ENCODE assay signal across 20 cellular contexts in the genomic region with DNA sequence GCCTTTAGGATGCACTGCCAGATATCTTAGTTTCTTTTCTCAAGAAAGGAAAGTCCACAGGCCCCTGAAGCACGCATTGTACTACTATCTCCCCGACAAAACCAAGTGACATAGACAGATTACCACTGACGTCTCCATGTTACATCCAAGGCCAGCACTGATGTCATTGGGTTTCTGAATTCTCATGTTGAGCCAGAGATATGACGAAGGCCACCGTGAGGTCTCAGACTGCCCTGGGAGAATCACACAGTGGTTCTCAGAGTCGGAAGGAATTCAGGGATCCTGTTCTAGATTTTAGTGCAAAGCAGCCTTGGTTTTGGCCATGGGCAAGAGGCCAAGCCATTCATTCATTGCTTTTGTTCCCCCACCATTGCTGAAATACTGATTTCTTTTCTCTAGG.
DNase-seq lines count a peak whose midpoint lies in the region; ATAC-seq and TF ChIP-seq lines count a peak whose summit lies in the region.
"Had no signal": no experiment of that assay in that cellular context is flagged by ENCODE, and none has a peak within 500 bp of the region (broad histone marks: within the 10 kb centered on the region; RNA-seq: fewer than 3 reads in every experiment).

No MANE protein-coding gene starts in this region.

- TF ChIP-seq CTCF in fibroblast of the aortic adventitia (IDR thresholded peaks at IDR 0.05; ENCODE audit: insufficient read depth, low read length): no peak
- TF ChIP-seq CTCF in mesothelial cell of epicardium (IDR thresholded peaks at IDR 0.05; ENCODE audit: unreplicated experiment): no peak
- TF ChIP-seq CTCF in omental fat pad (IDR thresholded peaks at IDR 0.05): no peak

- no peaks in the 10 kb centered on the region for H3K9me3 Mint-ChIP-seq in mesothelial cell of epicardium
- H3K9me3 Mint-ChIP-seq in immature natural killer cell: no peaks in the 10 kb centered on the region
- H3K9me3 Mint-ChIP-seq: activated CD8-positive, alpha-beta T cell treated with anti-CD3 and anti-CD28 coated beads for 36 hours; activated T-helper 1 cell treated with anti-CD3 and anti-CD28 coated beads, Interleukin-12 subunit alpha, Interleukin-12 subunit beta, Interleukin-2, Interleukin-4 antibody, amounts not matched to agents 30 ng/mL and 10 ng/mL and 1 ng/mL, durations not matched to agents 14 hours and 24 hours and 36 hours; stimulated activated effector memory CD8-positive, alpha-beta T cell treated with anti-CD3 and anti-CD28 coated beads, Interleukin-12 subunit alpha, Interleukin-12 subunit beta, amount 100 ng/mL, for 72 hours; T-helper 1 cell treated with Interleukin-12 subunit alpha and Interleukin-12 subunit beta and Interleukin-4 antibody, amounts not matched to agents 30 μg/mL and 1 μg/mL, for 36 hours; type B pancreatic cell; WTC11 had no signal

- no peaks in the 10 kb centered on the region for H3K36me3 Mint-ChIP-seq in mesothelial cell of epicardium
- peaks cover 3 to 8% (median 3%) of the 10 kb centered on the region in 3 donors for H3K36me3 Mint-ChIP-seq in immature natural killer cell
- H3K36me3 Mint-ChIP-seq: CD14-positive monocyte; stimulated activated effector memory CD8-positive, alpha-beta T cell treated with anti-CD3 and anti-CD28 coated beads, Interleukin-12 subunit alpha, Interleukin-12 subunit beta, amount 100 ng/mL, for 72 hours; WTC11 had no signal

- H3K4me3 ChIP-seq in fibroblast of the aortic adventitia (ENCODE audit: low read depth, low read length): no peak overlapping the region

- intact Hi-C loops in Right ventricle myocardium inferior (cut with DNase I) (no loop called here), cardiac septum (cut with DNase I) (no loop called here)

- DNase-seq in Right ventricle myocardium inferior (ENCODE audit: missing footprints) (no peak), cardiac septum (ENCODE audit: low spot score) (no peak), fibroblast of the aortic adventitia (ENCODE audit: low read depth) (peak; percentile 92), mesothelial cell of epicardium (ENCODE audit: low spot score in 2 of 2, unreplicated experiment in 2 of 2) (no peak), omental fat pad (ENCODE audit: low spot score) (no peak), immature natural killer cell (no peak)
- DNase-seq: activated CD8-positive, alpha-beta T cell treated with anti-CD3 and anti-CD28 coated beads for 36 hours; cortex of kidney; DMS79 treated with DMSO at 0.1 percent for 48 hours; IMR-90; NCI-H1092; NCI-H82 had no signal

- H3K4me1 Mint-ChIP-seq in mesothelial cell of epicardium (peaks cover 77% of the 10 kb centered on the region), immature natural killer cell (peaks cover 12 to 17% of the 10 kb centered on the region in 2 donors)

- ATAC-seq in Right ventricle myocardium inferior (peak; percentile 82), omental fat pad (ENCODE audit: low FRiP score) (no peak), GM18870 (IDR thresholded peaks at IDR 0.05; ENCODE audit: unreplicated experiment) (no peak), GM21367 (IDR thresholded peaks at IDR 0.05; ENCODE audit: unreplicated experiment) (no peak)
- ATAC-seq: activated CD8-positive, alpha-beta T cell treated with anti-CD3 and anti-CD28 coated beads for 36 hours; stimulated activated effector memory CD8-positive, alpha-beta T cell treated with anti-CD3 and anti-CD28 coated beads, Interleukin-12 subunit alpha, Interleukin-12 subunit beta, amount 100 ng/mL, for 72 hours; WTC11 had no signal

- H3K4me3 Mint-ChIP-seq in mesothelial cell of epicardium (no peak overlapping the region), immature natural killer cell (no peak overlapping the region)
- H3K4me3 Mint-ChIP-seq: activated CD8-positive, alpha-beta T cell treated with anti-CD3 and anti-CD28 coated beads for 36 hours; activated T-helper 1 cell treated with anti-CD3 and anti-CD28 coated beads, Interleukin-12 subunit alpha, Interleukin-12 subunit beta, Interleukin-2, Interleukin-4 antibody, amounts not matched to agents 30 ng/mL and 10 ng/mL and 1 ng/mL, durations not matched to agents 14 hours and 24 hours and 36 hours; CD14-positive monocyte; stimulated activated effector memory CD8-positive, alpha-beta T cell treated with anti-CD3 and anti-CD28 coated beads, Interleukin-12 subunit alpha, Interleukin-12 subunit beta, amount 100 ng/mL, for 72 hours; T-helper 1 cell treated with Interleukin-12 subunit alpha and Interleukin-12 subunit beta and Interleukin-4 antibody, amounts not matched to agents 30 μg/mL and 1 μg/mL, for 36 hours; type B pancreatic cell; WTC11 had no signal

- peak overlapping the region; percentile 52 for H3K27ac Mint-ChIP-seq in mesothelial cell of epicardium
- no peak overlapping the region for H3K27ac Mint-ChIP-seq in immature natural killer cell
- H3K27ac Mint-ChIP-seq: activated CD8-positive, alpha-beta T cell treated with anti-CD3 and anti-CD28 coated beads for 36 hours; activated T-helper 1 cell treated with anti-CD3 and anti-CD28 coated beads, Interleukin-12 subunit alpha, Interleukin-12 subunit beta, Interleukin-2, Interleukin-4 antibody, amounts not matched to agents 30 ng/mL and 10 ng/mL and 1 ng/mL, durations not matched to agents 14 hours and 24 hours and 36 hours; T-helper 1 cell treated with Interleukin-12 subunit alpha and Interleukin-12 subunit beta and Interleukin-4 antibody, amounts not matched to agents 30 μg/mL and 1 μg/mL, for 36 hours; type B pancreatic cell; WTC11 had no signal

- H3K27me3 Mint-ChIP-seq in mesothelial cell of epicardium (ENCODE audit: low read depth) (no peaks in the 10 kb centered on the region), immature natural killer cell (ENCODE audit: low read depth in 3 of 3) (peaks cover under 1 to 3% (median 2%) of the 10 kb centered on the region in 3 donors)
- H3K27me3 Mint-ChIP-seq: activated CD8-positive, alpha-beta T cell treated with anti-CD3 and anti-CD28 coated beads for 36 hours; type B pancreatic cell had no signal
